Comparison of ENCODE assay signal across 27 cellular contexts in genomic region chr3:195526492-195526891, GRCh38. TPM values are rescaled to one million over a fixed set of nuclear protein-coding genes. Genes with fewer than 3 reads are reported as not detected.
A peak's percentile ranks its signal among the peaks of the same experiment; 100 is the strongest.
DNase-seq lines count a peak whose midpoint lies in the region; ATAC-seq and TF ChIP-seq lines count a peak whose summit lies in the region.
"Had no signal": no experiment of that assay in that cellular context is flagged by ENCODE, and none has a peak within 500 bp of the region (broad histone marks: within the 10 kb centered on the region; RNA-seq: fewer than 3 reads in every experiment).

No MANE protein-coding gene starts in this region.

- CTCF ChIA-PET in activated CD8-positive, alpha-beta T cell treated with anti-CD3 and anti-CD28 coated beads for 36 hours (lab: Charles Lee) = interaction anchor here (0.8 to 10.5 kb wide), 6 partner anchors 10 to 254 kb away, joined by 3 to 256 read pairs (median 3); partner anchors contain the start of gene XXYLT1
- CTCF ChIA-PET in activated CD8-positive, alpha-beta T cell treated with anti-CD3 and anti-CD28 coated beads, Interleukin-2, amount 10 ng/mL, durations not matched to agents 7 days and 5 days (lab: Charles Lee) = interaction anchor here (1.5 to 10.1 kb wide), 4 partner anchors 9 to 324 kb away, joined by 3 to 258 read pairs (median 37); partner anchors contain the start of genes PPP1R2 and XXYLT1
- CTCF ChIA-PET in CD4-positive, alpha-beta T cell (lab: Charles Lee) = interaction anchor here (0.5 to 0.8 kb wide), 3 partner anchors 15 to 16 kb away, joined by 3 to 4 read pairs (median 3); no protein-coding TSS in a partner anchor
- CTCF ChIA-PET in T-cell (lab: Charles Lee) = interaction anchor here in 1 of 2 donors (0.6 to 1.4 kb wide), 3 partner anchors 11 to 1199 kb away, joined by 4 to 8 read pairs (median 7); no protein-coding TSS in a partner anchor
- CTCF ChIA-PET in naive thymus-derived CD4-positive, alpha-beta T cell (lab: Charles Lee) = interaction anchor here (0.7 to 2.0 kb wide), 6 partner anchors 11 to 324 kb away, joined by 3 to 9 read pairs (median 3); partner anchors contain the start of gene XXYLT1

- no peaks in the 10 kb centered on the region for H3K27me3 Mint-ChIP-seq in activated CD8-positive, alpha-beta T cell treated with anti-CD3 and anti-CD28 coated beads for 36 hours
- no peaks in the 10 kb centered on the region for H3K27me3 Mint-ChIP-seq in activated CD8-positive, alpha-beta T cell treated with anti-CD3 and anti-CD28 coated beads, Interleukin-2, amount 10 ng/mL, durations not matched to agents 7 days and 5 days (ENCODE audit: low read depth)
- no peaks in the 10 kb centered on the region for H3K27me3 Mint-ChIP-seq in CD4-positive, alpha-beta T cell
- H3K27me3 Mint-ChIP-seq in T-cell = no peaks in the 10 kb centered on the region
- H3K27me3 Mint-ChIP-seq in naive thymus-derived CD4-positive, alpha-beta T cell = no peaks in the 10 kb centered on the region
- H3K27me3 Mint-ChIP-seq: CD4-positive, CD25-positive, alpha-beta regulatory T cell had no signal

- H3K9me3 ChIP-seq in CD4-positive, alpha-beta T cell (ENCODE audit: control insufficient read depth, low read length) = no peaks in the 10 kb centered on the region
- no peaks in the 10 kb centered on the region for H3K9me3 ChIP-seq in naive thymus-derived CD4-positive, alpha-beta T cell (ENCODE audit: control insufficient read depth in 2 of 3, low read length in 3 of 3)
- H3K9me3 ChIP-seq: BLaER1, SK-N-SH had no signal

- H3K27me3 ChIP-seq in CD4-positive, alpha-beta T cell (ENCODE audit: control insufficient read depth, insufficient read depth, low read length) = no peaks in the 10 kb centered on the region
- no peaks in the 10 kb centered on the region for H3K27me3 ChIP-seq in naive thymus-derived CD4-positive, alpha-beta T cell (ENCODE audit: control insufficient read depth in 2 of 2, insufficient read depth in 2 of 2, low read length in 2 of 2)
- H3K27me3 ChIP-seq: BLaER1 had no signal

- H3K4me1 Mint-ChIP-seq in activated CD8-positive, alpha-beta T cell treated with anti-CD3 and anti-CD28 coated beads for 36 hours (ENCODE audit: low read depth) = peaks cover 62% of the 10 kb centered on the region
- H3K4me1 Mint-ChIP-seq in activated CD8-positive, alpha-beta T cell treated with anti-CD3 and anti-CD28 coated beads, Interleukin-2, amount 10 ng/mL, durations not matched to agents 7 days and 5 days (ENCODE audit: low read depth) = peaks cover 38% of the 10 kb centered on the region
- peaks cover 85% of the 10 kb centered on the region for H3K4me1 Mint-ChIP-seq in CD4-positive, alpha-beta T cell (ENCODE audit: low read depth)
- peaks cover 75 to 80% (median 80%) of the 10 kb centered on the region in 3 donors for H3K4me1 Mint-ChIP-seq in T-cell
- peaks cover 29 to 93% (median 82%) of the 10 kb centered on the region in 7 donors for H3K4me1 Mint-ChIP-seq in naive thymus-derived CD4-positive, alpha-beta T cell

- no peak overlapping the region for H3K4me3 ChIP-seq in naive thymus-derived CD4-positive, alpha-beta T cell (ENCODE audit: low read length)
- H3K4me3 ChIP-seq: BLaER1 had no signal

- ATAC-seq in activated CD8-positive, alpha-beta T cell treated with anti-CD3 and anti-CD28 coated beads for 36 hours = no peak
- no peak for ATAC-seq in activated CD8-positive, alpha-beta T cell treated with anti-CD3 and anti-CD28 coated beads, Interleukin-2, amount 10 ng/mL, durations not matched to agents 7 days and 5 days
- no peak for ATAC-seq in CD4-positive, alpha-beta T cell (ENCODE audit: poor library complexity)
- ATAC-seq in T-cell (replicated peaks in 1 of 4) = no peak
- ATAC-seq in naive thymus-derived CD4-positive, alpha-beta T cell = no peak
- ATAC-seq: HCT116, PC-3 had no signal

- no peak overlapping the region for H3K27ac ChIP-seq in CD4-positive, alpha-beta T cell (ENCODE audit: low read depth, low read length)
- no peak overlapping the region for H3K27ac ChIP-seq in naive thymus-derived CD4-positive, alpha-beta T cell (ENCODE audit: low read depth, low read length)
- H3K27ac ChIP-seq in caudate nucleus (ENCODE audit: low read depth, low read length) = no peak overlapping the region
- H3K27ac ChIP-seq: BLaER1, KMS-11 had no signal

- H3K9me3 Mint-ChIP-seq in activated CD8-positive, alpha-beta T cell treated with anti-CD3 and anti-CD28 coated beads for 36 hours = no peaks in the 10 kb centered on the region
- no peaks in the 10 kb centered on the region for H3K9me3 Mint-ChIP-seq in activated CD8-positive, alpha-beta T cell treated with anti-CD3 and anti-CD28 coated beads, Interleukin-2, amount 10 ng/mL, durations not matched to agents 7 days and 5 days (ENCODE audit: insufficient read depth)
- H3K9me3 Mint-ChIP-seq in CD4-positive, alpha-beta T cell = no peaks in the 10 kb centered on the region
- H3K9me3 Mint-ChIP-seq in T-cell = no peaks in the 10 kb centered on the region
- H3K9me3 Mint-ChIP-seq in naive thymus-derived CD4-positive, alpha-beta T cell = no peaks in the 10 kb centered on the region
- H3K9me3 Mint-ChIP-seq: CD4-positive, CD25-positive, alpha-beta regulatory T cell had no signal

- peaks cover 28 to 46% of the 10 kb centered on the region in 2 donors for H3K4me1 ChIP-seq in naive thymus-derived CD4-positive, alpha-beta T cell (ENCODE audit: control insufficient read depth in 2 of 2, insufficient read depth in 2 of 2, low read length in 2 of 2)
- H3K4me1 ChIP-seq: BLaER1 had no signal

- DNase-seq in activated CD8-positive, alpha-beta T cell treated with anti-CD3 and anti-CD28 coated beads for 36 hours = no peak
- no peak for DNase-seq in activated CD8-positive, alpha-beta T cell treated with anti-CD3 and anti-CD28 coated beads, Interleukin-2, amount 10 ng/mL, durations not matched to agents 7 days and 5 days
- DNase-seq in CD4-positive, alpha-beta T cell = no peak
- no peak for DNase-seq in T-cell
- no peak for DNase-seq in naive thymus-derived CD4-positive, alpha-beta T cell
- DNase-seq in NCI-H748 (lab: John Stamatoyannopoulos, UW; ENCODE audit: unreplicated experiment) = no peak
- no peak for DNase-seq in Ammon's horn (ENCODE audit: low spot score)
- no peak for DNase-seq in caudate nucleus (lab: John Stamatoyannopoulos, UW)
- DNase-seq: 8988T; ACHN; CD4-positive, CD25-positive, alpha-beta regulatory T cell; DMS 273 treated with DMSO at 0.1 percent for 48 hours; DND-41; IMR-90; MM.1S; NCI-H1694; NCI-H2081 treated with DMSO at 0.1 percent for 48 hours; NCI-H2171 treated with DMSO at 0.1 percent for 48 hours; NCI-H345; NCI-H510A treated with DMSO at 0.1 percent for 48 hours; NCI-H82; NK-92 treated with Interleukin-12 subunit alpha and Interleukin-12 subunit beta, amount 100 ng/mL, for 24 hours; PC-3; SK-N-SH had no signal

- peak overlapping the region; percentile 57 for H3K27ac Mint-ChIP-seq in activated CD8-positive, alpha-beta T cell treated with anti-CD3 and anti-CD28 coated beads for 36 hours
- H3K27ac Mint-ChIP-seq in activated CD8-positive, alpha-beta T cell treated with anti-CD3 and anti-CD28 coated beads, Interleukin-2, amount 10 ng/mL, durations not matched to agents 7 days and 5 days = no peak overlapping the region
- peak overlapping the region; percentile 82 for H3K27ac Mint-ChIP-seq in CD4-positive, alpha-beta T cell
- H3K27ac Mint-ChIP-seq in T-cell = peak overlapping the region; percentile 69 to 94
- H3K27ac Mint-ChIP-seq in naive thymus-derived CD4-positive, alpha-beta T cell = peak overlapping the region in 7 of 9 donors; percentile 45 to 91 (median 76)

- intact Hi-C loops in activated CD8-positive, alpha-beta T cell treated with anti-CD3 and anti-CD28 coated beads for 36 hours (cut with micrococcal nuclease) = no loop called here
- intact Hi-C loops in CD4-positive, alpha-beta T cell (cut with DNase I, micrococcal nuclease) = no loop called here
- intact Hi-C loops in naive thymus-derived CD4-positive, alpha-beta T cell (cut with micrococcal nuclease) = no loop called here

- peaks cover 60% of the 10 kb centered on the region for H3K36me3 Mint-ChIP-seq in activated CD8-positive, alpha-beta T cell treated with anti-CD3 and anti-CD28 coated beads for 36 hours (ENCODE audit: low read depth)
- H3K36me3 Mint-ChIP-seq in activated CD8-positive, alpha-beta T cell treated with anti-CD3 and anti-CD28 coated beads, Interleukin-2, amount 10 ng/mL, durations not matched to agents 7 days and 5 days (ENCODE audit: low read depth) = peaks cover 44% of the 10 kb centered on the region
- peaks cover 88% of the 10 kb centered on the region for H3K36me3 Mint-ChIP-seq in CD4-positive, alpha-beta T cell (ENCODE audit: low read depth)
- H3K36me3 Mint-ChIP-seq in T-cell = peaks cover 49% of the 10 kb centered on the region
- peaks cover 9 to 37% (median 33%) of the 10 kb centered on the region in 5 donors for H3K36me3 Mint-ChIP-seq in naive thymus-derived CD4-positive, alpha-beta T cell

- peaks cover 11 to 18% (median 16%) of the 10 kb centered on the region in 3 experiments for H3K36me3 ChIP-seq in naive thymus-derived CD4-positive, alpha-beta T cell (ENCODE audit: control insufficient read depth in 2 of 3, insufficient read depth in 3 of 3, low read length in 3 of 3)

- no peak overlapping the region for H3K4me3 Mint-ChIP-seq in activated CD8-positive, alpha-beta T cell treated with anti-CD3 and anti-CD28 coated beads for 36 hours
- H3K4me3 Mint-ChIP-seq in activated CD8-positive, alpha-beta T cell treated with anti-CD3 and anti-CD28 coated beads, Interleukin-2, amount 10 ng/mL, durations not matched to agents 7 days and 5 days = no peak overlapping the region
- no peak overlapping the region for H3K4me3 Mint-ChIP-seq in CD4-positive, alpha-beta T cell
- no peak overlapping the region for H3K4me3 Mint-ChIP-seq in T-cell
- peak overlapping the region in 2 of 10 donors; percentile 12 to 23 for H3K4me3 Mint-ChIP-seq in naive thymus-derived CD4-positive, alpha-beta T cell

- no peak for TF ChIP-seq CTCF in activated CD8-positive, alpha-beta T cell treated with anti-CD3 and anti-CD28 coated beads for 36 hours (IDR thresholded peaks at IDR 0.05)
- TF ChIP-seq CTCF in CD4-positive, alpha-beta T cell (IDR thresholded peaks at IDR 0.05) = no peak

- POLR2A ChIA-PET in activated CD8-positive, alpha-beta T cell treated with anti-CD3 and anti-CD28 coated beads for 36 hours (lab: Charles Lee) = interaction anchor here (2.3 kb wide), 1 partner anchor 16 kb away, joined by 8 read pairs; the partner anchor contains the start of gene PPP1R2
- POLR2A ChIA-PET in activated CD8-positive, alpha-beta T cell treated with anti-CD3 and anti-CD28 coated beads, Interleukin-2, amount 10 ng/mL, durations not matched to agents 7 days and 5 days (lab: Charles Lee) = interaction anchor here (0.7 to 1.1 kb wide), 2 partner anchors 11 to 16 kb away, joined by 3 to 4 read pairs; no protein-coding TSS in a partner anchor
- POLR2A ChIA-PET in CD4-positive, alpha-beta T cell (lab: Charles Lee) = interaction anchor here (1.1 to 3.7 kb wide), 6 partner anchors 16 to 256 kb away, joined by 3 to 23 read pairs (median 3); partner anchors contain the start of genes ACAP2, PPP1R2 and XXYLT1
- POLR2A ChIA-PET in T-cell (lab: Charles Lee) = interaction anchor here (0.9 to 1.0 kb wide), 2 partner anchors 11 to 16 kb away, joined by 3 read pairs; no protein-coding TSS in a partner anchor
- POLR2A ChIA-PET in naive thymus-derived CD4-positive, alpha-beta T cell (lab: Charles Lee) = interaction anchor here (1.1 to 5.4 kb wide), 6 partner anchors 9 to 24 kb away, joined by 3 to 28 read pairs (median 4); partner anchors contain the start of gene PPP1R2

RNA-seq across cellular contexts. Expression of gene PPP1R2, which starts 16.6 kb away (rescaled TPM):
- total RNA-seq in activated CD8-positive, alpha-beta T cell treated with anti-CD3 and anti-CD28 coated beads for 36 hours = 10 to 100 TPM; 86.7 to 89.0 TPM
- 10 to 100 TPM; 72.0 to 72.6 TPM for total RNA-seq in activated CD8-positive, alpha-beta T cell treated with anti-CD3 and anti-CD28 coated beads, Interleukin-2, amount 10 ng/mL, durations not matched to agents 7 days and 5 days
- total RNA-seq in CD4-positive, alpha-beta T cell = 100 to 1,000 TPM; 205 to 210 TPM
- 100 to 1,000 TPM; 113 to 154 (median 123) TPM for total RNA-seq in T-cell
- total RNA-seq in naive thymus-derived CD4-positive, alpha-beta T cell = 100 to 1,000 TPM in 4 of 5 experiments, 10 to 100 TPM in 1; 76.1 to 160 (median 150) TPM
- polyA plus RNA-seq in naive thymus-derived CD4-positive, alpha-beta T cell = 100 to 1,000 TPM; 299 to 329 TPM

RNA-seq across cellular contexts. Expression of gene APOD, which starts 57.2 kb away (rescaled TPM):
- not detected for total RNA-seq in activated CD8-positive, alpha-beta T cell treated with anti-CD3 and anti-CD28 coated beads for 36 hours
- not detected for total RNA-seq in activated CD8-positive, alpha-beta T cell treated with anti-CD3 and anti-CD28 coated beads, Interleukin-2, amount 10 ng/mL, durations not matched to agents 7 days and 5 days
- not detected for total RNA-seq in CD4-positive, alpha-beta T cell
- total RNA-seq in T-cell = under 1 TPM in 1 of 5 donors, not detected in 4; 0.55 TPM
- total RNA-seq in naive thymus-derived CD4-positive, alpha-beta T cell = under 1 TPM in 1 of 5 experiments, not detected in 4; 0.56 TPM
- not detected for polyA plus RNA-seq in naive thymus-derived CD4-positive, alpha-beta T cell
- total RNA-seq: CD4-positive, CD25-positive, alpha-beta regulatory T cell; IMR-90; PC-3 had no signal
